In the genomic region with DNA sequence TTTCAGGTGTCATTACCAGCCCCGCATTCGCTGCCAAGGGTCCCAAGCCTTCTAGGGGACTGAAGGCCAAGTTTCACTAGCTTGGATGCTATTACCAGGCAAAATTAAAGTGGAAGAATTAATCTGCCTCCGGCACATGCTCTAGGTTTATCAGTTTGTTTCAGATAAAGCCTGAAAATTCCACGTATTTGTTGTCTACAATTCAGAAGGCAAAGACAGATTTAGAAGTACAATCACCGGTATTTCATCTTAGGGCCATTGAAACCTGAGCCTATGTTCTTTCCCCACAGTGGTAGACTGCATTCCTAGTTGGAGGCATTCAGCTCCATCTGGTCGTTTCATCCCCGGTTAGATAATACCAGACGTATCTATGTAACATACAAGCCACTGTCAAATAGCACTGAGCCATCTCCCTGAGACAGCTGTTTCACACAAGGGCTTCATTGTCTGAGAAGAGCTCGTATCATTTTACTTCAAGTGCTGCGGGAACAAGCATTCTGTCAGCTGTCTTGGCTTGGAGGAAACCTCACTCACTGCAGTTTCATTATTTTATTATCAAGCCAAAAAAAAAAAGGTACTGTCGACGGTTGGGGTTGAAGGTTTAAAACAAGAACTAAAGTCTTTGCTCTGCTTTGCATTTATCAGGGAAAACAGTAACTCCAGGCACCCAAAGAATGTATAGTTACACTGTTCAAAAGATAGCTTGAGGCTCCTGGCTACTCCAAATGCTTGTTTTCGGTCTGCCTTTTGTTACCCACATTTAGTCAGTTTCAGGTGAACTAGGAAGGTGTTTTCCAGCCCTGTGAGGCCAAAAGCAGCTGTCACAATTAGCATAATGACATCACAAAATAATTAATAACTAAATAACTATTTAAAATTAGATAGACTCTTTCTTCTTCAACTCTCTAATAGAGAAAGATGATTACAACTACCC, we compare ENCODE assay signal across 8 cellular contexts.
DNase-seq lines count a peak whose midpoint lies in the region; ATAC-seq, FAIRE-seq and TF ChIP-seq lines count a peak whose summit lies in the region.

No MANE protein-coding gene starts in this region.

- ATAC-seq in HG02571 (IDR thresholded peaks at IDR 0.05; ENCODE audit: unreplicated experiment): peak; percentile 62
- ATAC-seq in activated naive CD8-positive, alpha-beta T cell treated with anti-CD3 and anti-CD28 coated beads, Interleukin-2, amount 50 U/mL, for 24 hours: no peak

- TF ChIP-seq CTCF in spleen (IDR thresholded peaks at IDR 0.05 in 8 of 11, conservative IDR thresholded peaks at IDR 0.05 in 3 of 11): no peak

- no peak for TF ChIP-seq POLR2A in GM12891 (IDR thresholded peaks at IDR 0.05; ENCODE audit: low read depth, low read length)
- TF ChIP-seq POLR2A in spleen (IDR thresholded peaks at IDR 0.05): no peak

- H3K4me1 ChIP-seq in mesodermal cell (ENCODE audit: control insufficient read depth, insufficient read depth, low read length, poor library complexity, severe bottlenecking): peaks cover 18% of the 10 kb centered on the region
- H3K4me1 ChIP-seq in spleen: peaks cover 0 to 17% (median 15%) of the 10 kb centered on the region in 6 donors

- DNase-seq in GM12891 (ENCODE audit: insufficient read length, low spot score): no peak
- DNase-seq in NCI-H146 treated with DMSO at 0.1 percent for 48 hours (lab: John Stamatoyannopoulos, UW; ENCODE audit: unreplicated experiment): peak; percentile 49
- DNase-seq in activated naive CD8-positive, alpha-beta T cell treated with anti-CD3 and anti-CD28 coated beads, Interleukin-2, amount 50 U/mL, for 24 hours: no peak
- DNase-seq in activated T-helper 1 cell treated with anti-CD3 and anti-CD28 coated beads, Interleukin-12 subunit alpha, Interleukin-12 subunit beta, Interleukin-2, Interleukin-4 antibody, amounts not matched to agents 30 ng/mL and 10 ng/mL and 1 ng/mL, durations not matched to agents 14 hours and 24 hours and 36 hours (ENCODE audit: low spot score): no peak
- no peak for DNase-seq in stimulated activated naive CD4-positive, alpha-beta T cell (lab: John Stamatoyannopoulos, UW)
- no peak for DNase-seq in spleen

- peaks cover 18% of the 10 kb centered on the region for H3K4me1 Mint-ChIP-seq in activated naive CD8-positive, alpha-beta T cell treated with anti-CD3 and anti-CD28 coated beads, Interleukin-2, amount 50 U/mL, for 24 hours
- peaks cover 14% of the 10 kb centered on the region for H3K4me1 Mint-ChIP-seq in activated T-helper 1 cell treated with anti-CD3 and anti-CD28 coated beads, Interleukin-12 subunit alpha, Interleukin-12 subunit beta, Interleukin-2, Interleukin-4 antibody, amounts not matched to agents 30 ng/mL and 10 ng/mL and 1 ng/mL, durations not matched to agents 14 hours and 24 hours and 36 hours (ENCODE audit: low read depth)

- intact Hi-C loops in activated T-helper 1 cell treated with anti-CD3 and anti-CD28 coated beads, Interleukin-12 subunit alpha, Interleukin-12 subunit beta, Interleukin-2, Interleukin-4 antibody, amounts not matched to agents 30 ng/mL and 10 ng/mL and 1 ng/mL, durations not matched to agents 14 hours and 24 hours and 36 hours (cut with micrococcal nuclease): loop anchor here (2.0 to 5.0 kb wide), 3 partner anchors 14 to 126 kb away; no protein-coding TSS in a partner anchor
- intact Hi-C loops in spleen (cut with DNase I; ENCODE audit: low total_unique reads): no loop called here

- no peaks in the 10 kb centered on the region for H3K27me3 Mint-ChIP-seq in activated naive CD8-positive, alpha-beta T cell treated with anti-CD3 and anti-CD28 coated beads, Interleukin-2, amount 50 U/mL, for 24 hours
- H3K27me3 Mint-ChIP-seq in activated T-helper 1 cell treated with anti-CD3 and anti-CD28 coated beads, Interleukin-12 subunit alpha, Interleukin-12 subunit beta, Interleukin-2, Interleukin-4 antibody, amounts not matched to agents 30 ng/mL and 10 ng/mL and 1 ng/mL, durations not matched to agents 14 hours and 24 hours and 36 hours (ENCODE audit: insufficient read depth): no peaks in the 10 kb centered on the region

- H3K4me3 Mint-ChIP-seq in activated naive CD8-positive, alpha-beta T cell treated with anti-CD3 and anti-CD28 coated beads, Interleukin-2, amount 50 U/mL, for 24 hours: no peak overlapping the region
- H3K4me3 Mint-ChIP-seq in activated T-helper 1 cell treated with anti-CD3 and anti-CD28 coated beads, Interleukin-12 subunit alpha, Interleukin-12 subunit beta, Interleukin-2, Interleukin-4 antibody, amounts not matched to agents 30 ng/mL and 10 ng/mL and 1 ng/mL, durations not matched to agents 14 hours and 24 hours and 36 hours: no peak overlapping the region

- peak; percentile 61 for FAIRE-seq in GM12891 (lab: Jason Lieb, UNC)

- H3K27me3 ChIP-seq in spleen (replicated peaks in 1 of 7): no peaks in the 10 kb centered on the region

- H3K36me3 Mint-ChIP-seq in activated naive CD8-positive, alpha-beta T cell treated with anti-CD3 and anti-CD28 coated beads, Interleukin-2, amount 50 U/mL, for 24 hours (ENCODE audit: low read depth): peaks cover 1% of the 10 kb centered on the region
- no peaks in the 10 kb centered on the region for H3K36me3 Mint-ChIP-seq in activated T-helper 1 cell treated with anti-CD3 and anti-CD28 coated beads, Interleukin-12 subunit alpha, Interleukin-12 subunit beta, Interleukin-2, Interleukin-4 antibody, amounts not matched to agents 30 ng/mL and 10 ng/mL and 1 ng/mL, durations not matched to agents 14 hours and 24 hours and 36 hours (ENCODE audit: low read depth)

- H3K27ac ChIP-seq in mesodermal cell (ENCODE audit: low read depth, low read length, severe bottlenecking) (peak overlapping the region; percentile 92), spleen (peak overlapping the region in 1 of 8 donors; percentile 41)

- H3K9me3 Mint-ChIP-seq in activated naive CD8-positive, alpha-beta T cell treated with anti-CD3 and anti-CD28 coated beads, Interleukin-2, amount 50 U/mL, for 24 hours: peaks cover 5% of the 10 kb centered on the region
- H3K9me3 Mint-ChIP-seq in activated T-helper 1 cell treated with anti-CD3 and anti-CD28 coated beads, Interleukin-12 subunit alpha, Interleukin-12 subunit beta, Interleukin-2, Interleukin-4 antibody, amounts not matched to agents 30 ng/mL and 10 ng/mL and 1 ng/mL, durations not matched to agents 14 hours and 24 hours and 36 hours: peaks cover 5% of the 10 kb centered on the region

- H3K9me3 ChIP-seq in mesodermal cell (ENCODE audit: control insufficient read depth, low read length): peaks cover 7% of the 10 kb centered on the region
- peaks cover 0 to 21% (median 14%) of the 10 kb centered on the region in 8 donors for H3K9me3 ChIP-seq in spleen

- H3K27ac Mint-ChIP-seq in activated naive CD8-positive, alpha-beta T cell treated with anti-CD3 and anti-CD28 coated beads, Interleukin-2, amount 50 U/mL, for 24 hours: peak overlapping the region; percentile 53
- no peak overlapping the region for H3K27ac Mint-ChIP-seq in activated T-helper 1 cell treated with anti-CD3 and anti-CD28 coated beads, Interleukin-12 subunit alpha, Interleukin-12 subunit beta, Interleukin-2, Interleukin-4 antibody, amounts not matched to agents 30 ng/mL and 10 ng/mL and 1 ng/mL, durations not matched to agents 14 hours and 24 hours and 36 hours

- WGBS in mesodermal cell (ENCODE audit: insufficient coverage in 2 of 2), 2 experiments: 57 to 70% methylated on average over 9 to 11 of the region's 13 CpGs
- 57 to 62% (median 60%) methylated on average over 13 of the region's 13 CpGs for WGBS in spleen, 5 donors

- H3K36me3 ChIP-seq in mesodermal cell (ENCODE audit: control insufficient read depth, insufficient read depth, low read length): no peaks in the 10 kb centered on the region
- H3K36me3 ChIP-seq in spleen: no peaks in the 10 kb centered on the region

- H3K4me3 ChIP-seq in mesodermal cell (ENCODE audit: extremely low read depth, insufficient read depth, low read length, poor library complexity, severe bottlenecking) (no peak overlapping the region), spleen (peak overlapping the region in 1 of 8 donors; percentile 44)

TF ChIP-seq in GM12891, 5 proteins besides CTCF, POLR2A, EP300 and RAD21:
- TF ChIP-seq SPI1 (IDR thresholded peaks at IDR 0.05; ENCODE audit: low read depth, low read length) (no peak), PAX5 (IDR thresholded peaks at IDR 0.05; ENCODE audit: insufficient read depth, low read length, severe bottlenecking) (no peak), POLR2AphosphoS5 (IDR thresholded peaks at IDR 0.05; ENCODE audit: low read depth, low read length) (no peak), TAF1 (IDR thresholded peaks at IDR 0.05; ENCODE audit: low read depth, low read length) (no peak), POU2F2 (IDR thresholded peaks at IDR 0.05; ENCODE audit: low read depth, low read length) (no peak)
